In genomic region chr4:57078685-57079521, GRCh38 we compare ENCODE assay signal across 9 cellular contexts. TPM values are rescaled to one million over a fixed set of nuclear protein-coding genes. Genes with fewer than 3 reads are reported as not detected.
DNase-seq lines count a peak whose midpoint lies in the region; ATAC-seq and TF ChIP-seq lines count a peak whose summit lies in the region.
"Had no signal": no experiment of that assay in that cellular context is flagged by ENCODE, and none has a peak within 500 bp of the region (broad histone marks: within the 10 kb centered on the region; RNA-seq: fewer than 3 reads in every experiment).

No MANE protein-coding gene starts in this region.

- ATAC-seq in GM18502 (IDR thresholded peaks at IDR 0.05; ENCODE audit: poor library complexity, unreplicated experiment) (no peak), HG03469 (IDR thresholded peaks at IDR 0.05; ENCODE audit: unreplicated experiment) (no peak)

- peak overlapping the region; percentile 63 for H3K4me3 Mint-ChIP-seq in Calu3 (ENCODE audit: low read depth, unreplicated experiment)
- peak overlapping the region; percentile 24 for H3K4me3 Mint-ChIP-seq in nephron progenitor cell

- H3K27me3 ChIP-seq in colonic mucosa: no peaks in the 10 kb centered on the region
- H3K27me3 ChIP-seq: SJCRH30 had no signal

- no peaks in the 10 kb centered on the region for H3K27me3 Mint-ChIP-seq in Calu3 (ENCODE audit: unreplicated experiment)
- no peaks in the 10 kb centered on the region for H3K27me3 Mint-ChIP-seq in nephron progenitor cell (ENCODE audit: low read depth, poor library complexity)

- H3K4me1 Mint-ChIP-seq in Calu3 (ENCODE audit: low read depth, unreplicated experiment) (peaks cover 55% of the 10 kb centered on the region), nephron progenitor cell (peaks cover 38% of the 10 kb centered on the region)

- H3K27ac ChIP-seq in epithelial cell of prostate (peak overlapping the region; percentile 98), colonic mucosa (no peak overlapping the region)
- H3K27ac ChIP-seq: SJCRH30 had no signal

- H3K36me3 Mint-ChIP-seq in Calu3 (ENCODE audit: insufficient read depth, unreplicated experiment): peaks cover 7% of the 10 kb centered on the region
- no peaks in the 10 kb centered on the region for H3K36me3 Mint-ChIP-seq in nephron progenitor cell (ENCODE audit: low read depth)

- CTCF ChIA-PET in Calu3 (lab: Charles Lee): interaction anchor here (0.7 kb wide), 1 partner anchor 14 kb away, joined by 4 read pairs; no protein-coding TSS in a partner anchor

- peak overlapping the region; percentile 90 for H3K27ac Mint-ChIP-seq in Calu3 (ENCODE audit: unreplicated experiment)
- peak overlapping the region; percentile 27 for H3K27ac Mint-ChIP-seq in nephron progenitor cell

- H3K9me3 ChIP-seq in colonic mucosa: no peaks in the 10 kb centered on the region
- H3K9me3 ChIP-seq: SJCRH30 had no signal

- H3K9me3 Mint-ChIP-seq in Calu3 (ENCODE audit: low read depth, unreplicated experiment): no peaks in the 10 kb centered on the region
- H3K9me3 Mint-ChIP-seq in nephron progenitor cell: no peaks in the 10 kb centered on the region

- no peak overlapping the region for H3K4me3 ChIP-seq in colonic mucosa
- H3K4me3 ChIP-seq: SJCRH30 had no signal

- intact Hi-C loops in Calu3 (cut with micrococcal nuclease; ENCODE audit: unreplicated experiment) (no loop called here), colonic mucosa (cut with DNase I) (no loop called here)

- TF ChIP-seq CTCF in Calu3 (IDR thresholded peaks at IDR 0.05; ENCODE audit: unreplicated experiment): no peak
- no peak for TF ChIP-seq CTCF in nephron progenitor cell (IDR thresholded peaks at IDR 0.05)
- TF ChIP-seq CTCF in colonic mucosa (IDR thresholded peaks at IDR 0.05): no peak

- H3K36me3 ChIP-seq in colonic mucosa: no peaks in the 10 kb centered on the region
- H3K36me3 ChIP-seq: SJCRH30 had no signal

- H3K4me1 ChIP-seq in colonic mucosa: no peaks in the 10 kb centered on the region

- BruUV-seq in Calu3 (replicated peaks; lab: Mats Ljungman, UMichigan): no TSS peak

- DNase-seq in Calu3: peak; percentile 4
- peak; percentile 65 for DNase-seq in NCI-H2171 treated with DMSO at 0.1 percent for 48 hours (lab: John Stamatoyannopoulos, UW)
- DNase-seq in epithelial cell of prostate (ENCODE audit: low read depth, low spot score): peak; percentile 66
- peak; percentile 10 for DNase-seq in nephron progenitor cell
- no peak for DNase-seq in activated CD8-positive, alpha-beta memory T cell treated with anti-CD3 and anti-CD28 coated beads, Interleukin-2, amount 50 U/mL, for 4 hours
- no peak for DNase-seq in colonic mucosa
- DNase-seq: SJCRH30 had no signal

- no peak overlapping the region for H3K9ac ChIP-seq in colonic mucosa (ENCODE audit: low read depth in 2 of 2, low read length in 2 of 2)

RNA-seq across cellular contexts. Expression of gene IGFBP7, which starts 31.3 kb away (rescaled TPM):
- 12.0 and 20.6 TPM in 2 replicates for total RNA-seq in Calu3 (2022)
- total RNA-seq in colonic mucosa: 10 to 100 TPM; 58.5 to 89.5 TPM

Comparison
In these comparisons a context has a peak if more than half of its experiments do, and no peak if none do; other contexts are left out.
1. DNase-seq: peak in Calu3 (single experiment), NCI-H2171 treated with DMSO at 0.1 percent for 48 hours (single experiment), epithelial cell of prostate (single experiment) and nephron progenitor cell (single experiment); none in activated CD8-positive, alpha-beta memory T cell treated with anti-CD3 and anti-CD28 coated beads, Interleukin-2, amount 50 U/mL, for 4 hours (single experiment) and colonic mucosa (single experiment).